ENCODE assay signal across 8 cellular contexts in genomic region chr17:7479139-7479388, GRCh38. TPM values are rescaled to one million over a fixed set of nuclear protein-coding genes. Genes with fewer than 3 reads are reported as not detected.
A peak's percentile ranks its signal among the peaks of the same experiment; 100 is the strongest.
DNase-seq lines count a peak whose midpoint lies in the region; ATAC-seq and TF ChIP-seq lines count a peak whose summit lies in the region.

No MANE protein-coding gene starts in this region.

- no peaks in the 10 kb centered on the region for H4K20me1 ChIP-seq in MM.1S (ENCODE audit: insufficient read depth, low read length)

- DNase-seq in BJ (ENCODE audit: low read depth) (no peak), MM.1S (no peak), ecto neural progenitor cell (ENCODE audit: low spot score) (peak; percentile 67), nephron progenitor cell (no peak), NCI-H1694 (lab: John Stamatoyannopoulos, UW) (no peak)

- no peak overlapping the region for H3K27ac ChIP-seq in MM.1S (ENCODE audit: low read length)

- no peaks in the 10 kb centered on the region for H3K9me3 ChIP-seq in MM.1S (replicated peaks; ENCODE audit: insufficient read depth, low read length)

- CTCF ChIA-PET in BJ (lab: Yijun Ruan, JAX) = interaction anchor here (0.6 to 2.0 kb wide), 5 partner anchors 14 to 123 kb away, joined by 3 to 10 read pairs (median 3); no protein-coding TSS in a partner anchor

- no peak overlapping the region for H2AFZ ChIP-seq in MM.1S (ENCODE audit: low read length)

- POLR2A ChIA-PET in BJ (lab: Charles Lee) = interaction anchor here (0.5 kb wide), 1 partner anchor 694 kb away, joined by 3 read pairs; no protein-coding TSS in a partner anchor

- H3K4me3 Mint-ChIP-seq in nephron progenitor cell = peak overlapping the region; percentile 76

- no peaks in the 10 kb centered on the region for H3K4me1 ChIP-seq in MM.1S (ENCODE audit: low read length)

- H3K36me3 ChIP-seq in BJ (ENCODE audit: control insufficient read depth, insufficient read depth, low read length) = 0 out of 2 replicates have a peak, but pooled peaks cover 2% of the 10 kb centered on the region
- no peaks in the 10 kb centered on the region for H3K36me3 ChIP-seq in MM.1S (replicated peaks; ENCODE audit: insufficient read depth, low read length)

- no peaks in the 10 kb centered on the region for H3K9me2 ChIP-seq in MM.1S (replicated peaks; ENCODE audit: insufficient read depth, low read length)

- peak overlapping the region; percentile 43; the same call in 1 of the 2 replicates for H3K4me2 ChIP-seq in MM.1S (ENCODE audit: low read depth, low read length)

- 0 out of 2 replicates have a peak, but pooled peaks cover 5% of the 10 kb centered on the region for H3F3A ChIP-seq in MM.1S (ENCODE audit: insufficient read depth, low read length)

- H3K27ac Mint-ChIP-seq in nephron progenitor cell = no peak overlapping the region

- peaks cover 7% of the 10 kb centered on the region; the same call in 1 of the 2 replicates for H3K79me2 ChIP-seq in MM.1S (ENCODE audit: low read length)

- H3K27me3 Mint-ChIP-seq in nephron progenitor cell (ENCODE audit: low read depth, poor library complexity) = peaks cover 3% of the 10 kb centered on the region

- H3K4me1 Mint-ChIP-seq in nephron progenitor cell = peaks cover 74% of the 10 kb centered on the region

- no peak for ATAC-seq in GM19324 (IDR thresholded peaks at IDR 0.05; ENCODE audit: low FRiP score, unreplicated experiment)
- ATAC-seq in GM21390 (IDR thresholded peaks at IDR 0.05; ENCODE audit: unreplicated experiment) = no peak
- no peak for ATAC-seq in HG02938 (IDR thresholded peaks at IDR 0.05; ENCODE audit: unreplicated experiment)

- H3K36me3 Mint-ChIP-seq in nephron progenitor cell (ENCODE audit: low read depth) = no peaks in the 10 kb centered on the region

- no peaks in the 10 kb centered on the region for H3K9me3 Mint-ChIP-seq in nephron progenitor cell

- TF ChIP-seq CTCF in BJ (IDR thresholded peaks at IDR 0.05; ENCODE audit: insufficient read depth, low read depth, low read length) = no peak
- no peak for TF ChIP-seq CTCF in MM.1S (IDR thresholded peaks at IDR 0.05; ENCODE audit: low read length)
- TF ChIP-seq CTCF in nephron progenitor cell (IDR thresholded peaks at IDR 0.05) = no peak

- no peak overlapping the region; the same call in 1 of the 2 replicates for H3K9ac ChIP-seq in MM.1S (ENCODE audit: low read length)

- H3K4me3 ChIP-seq in BJ (ENCODE audit: low read depth, low read length) (peak overlapping the region; percentile 85), MM.1S (ENCODE audit: low read length) (peak overlapping the region; percentile 39; the same call in 1 of the 2 replicates)

- H3K27me3 ChIP-seq in BJ (ENCODE audit: control insufficient read depth, insufficient read depth, low read length) (no peaks in the 10 kb centered on the region), MM.1S (replicated peaks; ENCODE audit: insufficient read depth, low read length) (no peaks in the 10 kb centered on the region)

RNA-seq across cellular contexts. Expression of gene ZBTB4, which starts 0.4 kb away (rescaled TPM):
- 23.6 and 25.9 TPM in 2 replicates for polyA plus RNA-seq in BJ (2011; rRNA removed)
- 30.6 and 34.5 TPM in 2 replicates for polyA minus RNA-seq in BJ (2011; rRNA and poly(A)+ RNA removed)

RNA-seq across cellular contexts. Expression of gene SLC35G6, which starts 2.2 kb away (rescaled TPM):
- polyA plus RNA-seq in BJ (2011; rRNA removed) = not detected in 2 replicates
- not detected in 2 replicates for polyA minus RNA-seq in BJ (2011; rRNA and poly(A)+ RNA removed)

RNA-seq across cellular contexts. Expression of gene POLR2A, which starts 5.1 kb away (rescaled TPM):
- polyA plus RNA-seq in BJ (2011; rRNA removed) = 21.5 and 27.7 TPM in 2 replicates
- polyA minus RNA-seq in BJ (2011; rRNA and poly(A)+ RNA removed) = 255 and 287 TPM in 2 replicates

RNA-seq across cellular contexts. Expression of gene CHRNB1, which starts 34.2 kb away (rescaled TPM):
- 6.8 and 7.4 TPM in 2 replicates for polyA plus RNA-seq in BJ (2011; rRNA removed)
- polyA minus RNA-seq in BJ (2011; rRNA and poly(A)+ RNA removed) = 2.8 and 4.6 TPM in 2 replicates

RNA-seq across cellular contexts. Expression of gene FGF11, which starts 39.8 kb away (rescaled TPM):
- 0.50 and 0.98 TPM in 2 replicates for polyA plus RNA-seq in BJ (2011; rRNA removed)
- polyA minus RNA-seq in BJ (2011; rRNA and poly(A)+ RNA removed) = 0.85 TPM in 1 of 2 replicates, not detected in the other
